In the genomic region with DNA sequence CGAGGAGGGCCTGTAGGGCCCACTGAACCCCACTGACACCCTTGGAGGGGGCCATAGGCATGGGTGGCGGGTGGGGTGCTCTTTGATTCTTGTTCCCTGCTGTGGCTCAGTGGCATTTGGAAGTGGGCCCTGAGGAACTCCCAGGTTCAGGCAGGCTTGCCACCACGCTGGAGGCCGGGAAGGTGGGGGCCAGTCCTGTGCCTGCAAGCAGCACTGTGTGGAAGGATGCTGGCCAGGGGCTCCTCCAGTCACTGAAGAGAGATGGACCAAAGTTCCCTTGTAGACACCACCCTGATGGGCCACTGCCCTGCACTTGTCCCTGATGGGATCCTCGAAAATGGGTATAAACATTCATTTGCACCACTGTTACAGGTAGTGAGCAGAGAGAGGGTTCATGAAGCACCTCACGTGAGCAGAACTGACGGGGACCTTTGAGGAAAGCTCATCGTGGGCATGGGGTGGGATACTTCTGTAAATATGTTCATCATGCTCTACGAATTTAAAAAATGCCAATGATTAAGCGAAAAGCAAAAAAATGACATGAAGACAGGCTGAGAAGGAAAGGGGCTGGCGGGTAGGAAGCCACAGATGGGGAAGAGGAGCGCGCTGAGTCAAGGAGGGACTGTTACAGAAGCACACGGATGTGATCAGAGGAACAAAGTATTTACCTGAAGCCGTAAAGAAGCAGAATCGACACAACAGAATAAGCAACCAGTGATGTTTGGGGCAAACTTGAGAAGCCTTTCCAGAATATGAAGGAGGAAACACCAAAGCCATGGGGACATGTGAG, we compare ENCODE assay signal across 24 cellular contexts. TPM values are rescaled to one million over a fixed set of nuclear protein-coding genes. Genes with fewer than 3 reads are reported as not detected.
A peak's percentile ranks its signal among the peaks of the same experiment; 100 is the strongest.
DNase-seq lines count a peak whose midpoint lies in the region; ATAC-seq and TF ChIP-seq lines count a peak whose summit lies in the region.
"Had no signal": no experiment of that assay in that cellular context is flagged by ENCODE, and none has a peak within 500 bp of the region (broad histone marks: within the 10 kb centered on the region; RNA-seq: fewer than 3 reads in every experiment).

No MANE protein-coding gene starts in this region.

- CTCF ChIA-PET in activated CD4-positive, alpha-beta T cell treated with anti-CD3 and anti-CD28 coated beads, Interleukin-2, amount 10 ng/mL, durations not matched to agents 7 days and 5 days (lab: Charles Lee) = interaction anchor here (1.3 kb wide), 1 partner anchor 11 kb away, joined by 3 read pairs; no protein-coding TSS in a partner anchor

- no peak for TF ChIP-seq POLR2A in thyroid gland (IDR thresholded peaks at IDR 0.05)

- no peak for DNase-seq in activated CD4-positive, alpha-beta T cell treated with anti-CD3 and anti-CD28 coated beads, Interleukin-2, amount 10 ng/mL, durations not matched to agents 24 days and 14 days
- DNase-seq in activated CD4-positive, alpha-beta T cell treated with anti-CD3 and anti-CD28 coated beads, Interleukin-2, amount 10 ng/mL, durations not matched to agents 7 days and 5 days = no peak
- peak; percentile 81 for DNase-seq in NOMO-1 treated with DMSO at 0.1 percent for 48 hours (lab: John Stamatoyannopoulos, UW; ENCODE audit: unreplicated experiment)
- DNase-seq in epithelial cell of prostate (ENCODE audit: low read depth, low spot score) = no peak
- no peak for DNase-seq in thyroid gland
- DNase-seq in iPS-NIHi7 (ENCODE audit: extremely low spot score) = no peak
- no peak for DNase-seq in effector memory CD8-positive, alpha-beta T cell
- no peak for DNase-seq in NCI-H510A treated with DMSO at 0.1 percent for 48 hours (lab: John Stamatoyannopoulos, UW)
- DNase-seq: activated CD4-positive, alpha-beta T cell treated with anti-CD3 and anti-CD28 coated beads for 1 hour; activated gamma-delta T cell treated with Interleukin-2 at 50 U/mL for 16 hours; amniotic stem cell; erythroblast; left colon; NCI-H1092; NCI-H2107; NCI-H524 treated with DMSO at 0.1 percent for 48 hours; OCI-M1; psoas muscle; small intestine; stimulated activated CD4-positive, alpha-beta T cell treated with anti-CD3 and anti-CD28 coated beads, Interleukin-4, amount 100 ng/mL, for 24 hours; T-helper 9 cell; uterus had no signal

- ATAC-seq in effector memory CD8-positive, alpha-beta T cell (replicated peaks) = no peak
- ATAC-seq: psoas muscle had no signal

- peak overlapping the region; percentile 68 for H3K27ac ChIP-seq in epithelial cell of prostate
- peak overlapping the region; percentile 53 to 84 (median 76) for H3K27ac ChIP-seq in thyroid gland
- H3K27ac ChIP-seq: BLaER1, psoas muscle, uterus had no signal

- intact Hi-C loops in activated CD4-positive, alpha-beta T cell treated with anti-CD3 and anti-CD28 coated beads, Interleukin-2, amount 10 ng/mL, durations not matched to agents 24 days and 14 days (cut with micrococcal nuclease) = no loop called here
- intact Hi-C loops in thyroid gland (cut with DNase I) = no loop called here

- H3K27me3 Mint-ChIP-seq in activated CD4-positive, alpha-beta T cell treated with anti-CD3 and anti-CD28 coated beads, Interleukin-2, amount 10 ng/mL, durations not matched to agents 24 days and 14 days = no peaks in the 10 kb centered on the region
- no peaks in the 10 kb centered on the region for H3K27me3 Mint-ChIP-seq in activated CD4-positive, alpha-beta T cell treated with anti-CD3 and anti-CD28 coated beads, Interleukin-2, amount 10 ng/mL, durations not matched to agents 7 days and 5 days
- no peaks in the 10 kb centered on the region for H3K27me3 Mint-ChIP-seq in effector memory CD8-positive, alpha-beta T cell

- H3K27ac Mint-ChIP-seq in activated CD4-positive, alpha-beta T cell treated with anti-CD3 and anti-CD28 coated beads, Interleukin-2, amount 10 ng/mL, durations not matched to agents 24 days and 14 days = peak overlapping the region; percentile 1
- no peak overlapping the region for H3K27ac Mint-ChIP-seq in activated CD4-positive, alpha-beta T cell treated with anti-CD3 and anti-CD28 coated beads, Interleukin-2, amount 10 ng/mL, durations not matched to agents 7 days and 5 days
- no peak overlapping the region for H3K27ac Mint-ChIP-seq in effector memory CD8-positive, alpha-beta T cell
- H3K27ac Mint-ChIP-seq: mesothelial cell of epicardium had no signal

- no peaks in the 10 kb centered on the region for H3K27me3 ChIP-seq in thyroid gland
- H3K27me3 ChIP-seq: BLaER1, uterus had no signal

- WGBS in thyroid gland, 2 donors = 91 to 93% methylated on average over 15 to 16 of the region's 16 CpGs

- peaks cover 23% of the 10 kb centered on the region for H3K4me1 Mint-ChIP-seq in activated CD4-positive, alpha-beta T cell treated with anti-CD3 and anti-CD28 coated beads, Interleukin-2, amount 10 ng/mL, durations not matched to agents 24 days and 14 days
- H3K4me1 Mint-ChIP-seq in activated CD4-positive, alpha-beta T cell treated with anti-CD3 and anti-CD28 coated beads, Interleukin-2, amount 10 ng/mL, durations not matched to agents 7 days and 5 days = peaks cover 39% of the 10 kb centered on the region
- peaks cover 19% of the 10 kb centered on the region in 2 donors for H3K4me1 Mint-ChIP-seq in effector memory CD8-positive, alpha-beta T cell (ENCODE audit: low read depth in 2 of 2)

- POLR2A ChIA-PET in activated CD4-positive, alpha-beta T cell treated with anti-CD3 and anti-CD28 coated beads, Interleukin-2, amount 10 ng/mL, durations not matched to agents 7 days and 5 days (lab: Charles Lee) = no interaction called here

- H3K36me3 ChIP-seq in thyroid gland = no peaks in the 10 kb centered on the region
- H3K36me3 ChIP-seq: uterus had no signal

- no peak for TF ChIP-seq CTCF in thyroid gland (IDR thresholded peaks at IDR 0.05)

- no peaks in the 10 kb centered on the region for H3K36me3 Mint-ChIP-seq in activated CD4-positive, alpha-beta T cell treated with anti-CD3 and anti-CD28 coated beads, Interleukin-2, amount 10 ng/mL, durations not matched to agents 24 days and 14 days (ENCODE audit: low read depth)
- peaks cover 8% of the 10 kb centered on the region for H3K36me3 Mint-ChIP-seq in activated CD4-positive, alpha-beta T cell treated with anti-CD3 and anti-CD28 coated beads, Interleukin-2, amount 10 ng/mL, durations not matched to agents 7 days and 5 days (ENCODE audit: low read depth)
- peaks cover 4% of the 10 kb centered on the region for H3K36me3 Mint-ChIP-seq in effector memory CD8-positive, alpha-beta T cell (ENCODE audit: insufficient read depth)

- H3K9me3 Mint-ChIP-seq in activated CD4-positive, alpha-beta T cell treated with anti-CD3 and anti-CD28 coated beads, Interleukin-2, amount 10 ng/mL, durations not matched to agents 24 days and 14 days = no peaks in the 10 kb centered on the region
- H3K9me3 Mint-ChIP-seq in activated CD4-positive, alpha-beta T cell treated with anti-CD3 and anti-CD28 coated beads, Interleukin-2, amount 10 ng/mL, durations not matched to agents 7 days and 5 days = no peaks in the 10 kb centered on the region
- no peaks in the 10 kb centered on the region for H3K9me3 Mint-ChIP-seq in effector memory CD8-positive, alpha-beta T cell

- no peaks in the 10 kb centered on the region for H3K9me3 ChIP-seq in thyroid gland
- H3K9me3 ChIP-seq: psoas muscle, uterus had no signal

- H3K4me1 ChIP-seq in thyroid gland = peaks cover 18 to 26% of the 10 kb centered on the region in 2 donors
- H3K4me1 ChIP-seq: uterus had no signal

- H3K4me3 Mint-ChIP-seq in activated CD4-positive, alpha-beta T cell treated with anti-CD3 and anti-CD28 coated beads, Interleukin-2, amount 10 ng/mL, durations not matched to agents 24 days and 14 days = no peak overlapping the region
- H3K4me3 Mint-ChIP-seq in activated CD4-positive, alpha-beta T cell treated with anti-CD3 and anti-CD28 coated beads, Interleukin-2, amount 10 ng/mL, durations not matched to agents 7 days and 5 days = no peak overlapping the region
- H3K4me3 Mint-ChIP-seq in effector memory CD8-positive, alpha-beta T cell = no peak overlapping the region
- H3K4me3 Mint-ChIP-seq: mesothelial cell of epicardium had no signal

- H3K4me3 ChIP-seq in thyroid gland (replicated peaks in 1 of 3) = no peak overlapping the region
- H3K4me3 ChIP-seq: BLaER1, psoas muscle, uterus had no signal

RNA-seq across cellular contexts. Expression of a gene that starts 45.2 kb away (rescaled TPM):
- total RNA-seq in activated CD4-positive, alpha-beta T cell treated with anti-CD3 and anti-CD28 coated beads, Interleukin-2, amount 10 ng/mL, durations not matched to agents 24 days and 14 days = 33.9 and 34.8 TPM in 2 replicates
- total RNA-seq in activated CD4-positive, alpha-beta T cell treated with anti-CD3 and anti-CD28 coated beads, Interleukin-2, amount 10 ng/mL, durations not matched to agents 7 days and 5 days = 10 to 100 TPM; 26.2 to 28.9 TPM
- 10 to 100 TPM; 12.4 to 19.5 (median 15.6) TPM for total RNA-seq in thyroid gland
